18 cellular contexts compared by ENCODE assay signal in the genomic region with DNA sequence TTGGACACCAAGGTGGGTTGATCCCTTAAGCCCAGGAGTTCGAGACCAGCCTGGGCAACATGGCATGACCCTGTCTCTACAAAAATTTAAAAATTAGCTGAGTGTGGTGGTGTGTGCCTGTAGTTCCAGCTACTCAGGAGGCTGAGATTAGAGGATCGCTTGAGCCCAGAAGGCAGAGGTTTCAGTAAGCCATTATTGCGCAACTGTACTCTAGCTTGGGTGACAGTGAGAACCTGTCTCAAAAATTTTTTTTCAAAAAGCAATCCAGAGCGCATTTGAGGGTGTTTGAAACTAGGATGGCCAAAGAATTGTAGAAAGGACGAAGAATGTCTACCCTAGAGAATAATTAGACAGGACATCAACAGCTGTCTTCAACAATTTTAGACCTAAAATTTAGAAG.
DNase-seq lines count a peak whose midpoint lies in the region; ATAC-seq, FAIRE-seq and TF ChIP-seq lines count a peak whose summit lies in the region.
"Had no signal": no experiment of that assay in that cellular context is flagged by ENCODE, and none has a peak within 500 bp of the region (broad histone marks: within the 10 kb centered on the region; RNA-seq: fewer than 3 reads in every experiment).

No MANE protein-coding gene starts in this region.

- H3K4me1 ChIP-seq in A549: no peaks in the 10 kb centered on the region
- no peaks in the 10 kb centered on the region for H3K4me1 ChIP-seq in IMR-90 (ENCODE audit: control insufficient read depth, insufficient read depth, low read length)
- 0 out of 7 replicates have a peak, but pooled peaks cover 0 to 2% (median 0%) of the 10 kb centered on the region in 4 experiments for H3K4me1 ChIP-seq in H1 (replicated peaks in 1 of 4; ENCODE audit: control insufficient read depth in 3 of 4, insufficient read depth in 4 of 4, low read length in 3 of 4)
- no peaks in the 10 kb centered on the region for H3K4me1 ChIP-seq in vagina
- H3K4me1 ChIP-seq: BLaER1, Caco-2 had no signal

- no peak overlapping the region for H4K8ac ChIP-seq in IMR-90 (ENCODE audit: low read depth in 2 of 2, low read length in 2 of 2)
- no peak overlapping the region for H4K8ac ChIP-seq in H1 (ENCODE audit: extremely low read depth, insufficient read depth, low read length)

- H2AFZ ChIP-seq in IMR-90 (replicated peaks; ENCODE audit: low read length, poor library complexity) (no peak overlapping the region), H1 (ENCODE audit: low read length) (no peak overlapping the region)

- H3K27ac ChIP-seq in A549 (no peak overlapping the region), IMR-90 (ENCODE audit: insufficient read depth, low read length) (no peak overlapping the region), H1 (ENCODE audit: low read depth, low read length) (no peak overlapping the region), vagina (no peak overlapping the region)
- H3K27ac ChIP-seq: BLaER1, C4-2B had no signal

- no peak for TF ChIP-seq POLR2A in A549 (IDR thresholded peaks at IDR 0.05; ENCODE audit: low read length)
- TF ChIP-seq POLR2A in IMR-90 (IDR thresholded peaks at IDR 0.05; ENCODE audit: low read depth, low read length): no peak
- TF ChIP-seq POLR2A in H1 (IDR thresholded peaks at IDR 0.05; ENCODE audit: control extremely low read depth in 1 of 2, low read depth in 2 of 2, low read length in 2 of 2): no peak
- no peak for TF ChIP-seq POLR2A in vagina (IDR thresholded peaks at IDR 0.05)

- TF ChIP-seq RAD21 in A549 (conservative IDR thresholded peaks at IDR 0.05 in 1 of 2, IDR thresholded peaks at IDR 0.05 in 1 of 2) (no peak), IMR-90 (IDR thresholded peaks at IDR 0.05; ENCODE audit: low read length) (no peak), H1 (IDR thresholded peaks at IDR 0.05 in 1 of 2, conservative IDR thresholded peaks at IDR 0.05 in 1 of 2; ENCODE audit: low read depth in 2 of 2, low read length in 2 of 2) (no peak)

- H3K4ac ChIP-seq in IMR-90 (ENCODE audit: low read depth, low read length) (no peak overlapping the region), H1 (replicated peaks; ENCODE audit: insufficient read length, low read depth, low read length) (no peak overlapping the region)

- H2BK12ac ChIP-seq in H1 (ENCODE audit: low read depth, low read length): no peak overlapping the region

- no peak for TF ChIP-seq CTCF in A549 (IDR thresholded peaks at IDR 0.05)
- TF ChIP-seq CTCF in IMR-90 (conservative IDR thresholded peaks at IDR 0.05; ENCODE audit: low read depth, low read length): no peak
- TF ChIP-seq CTCF in H1 (IDR thresholded peaks at IDR 0.05; ENCODE audit: control extremely low read depth in 1 of 3, insufficient read depth in 1 of 3, low read depth in 1 of 3, low read length in 3 of 3): no peak
- no peak for TF ChIP-seq CTCF in vagina (IDR thresholded peaks at IDR 0.05)

- H3K9ac ChIP-seq in IMR-90 (ENCODE audit: low read depth, low read length) (no peak overlapping the region), H1 (replicated peaks in 1 of 4; ENCODE audit: extremely low read depth in 1 of 4, low read depth in 3 of 4, low read length in 3 of 4) (no peak overlapping the region)
- H3K9ac ChIP-seq: BLaER1 had no signal

- H3K23ac ChIP-seq in IMR-90 (ENCODE audit: low read depth, low read length): no peak overlapping the region
- H3K23ac ChIP-seq in H1 (ENCODE audit: insufficient read length): no peak overlapping the region

- no peaks in the 10 kb centered on the region for H3K36me3 ChIP-seq in IMR-90 (ENCODE audit: control insufficient read depth, insufficient read depth, low read length)
- H3K36me3 ChIP-seq in H1 (ENCODE audit: control insufficient read depth in 2 of 4, insufficient read depth in 4 of 4, low read length in 3 of 4): peaks cover 0 to 5% (median 0%) of the 10 kb centered on the region in 4 experiments; a peak in 2 of 8 replicates
- no peaks in the 10 kb centered on the region for H3K36me3 ChIP-seq in vagina
- H3K36me3 ChIP-seq: BLaER1 had no signal

- H3K23me2 ChIP-seq in H1 (ENCODE audit: low read depth, low read length): no peaks in the 10 kb centered on the region

- H3K14ac ChIP-seq in IMR-90 (replicated peaks; ENCODE audit: low read depth, low read length): no peak overlapping the region
- H3K14ac ChIP-seq in H1 (ENCODE audit: insufficient read length): no peak overlapping the region

- H3K4me2 ChIP-seq in A549: no peak overlapping the region
- no peak overlapping the region for H3K4me2 ChIP-seq in IMR-90 (ENCODE audit: low read depth, low read length)
- H3K4me2 ChIP-seq in H1 (ENCODE audit: insufficient read depth in 1 of 2, low read depth in 2 of 2, low read length in 2 of 2): no peak overlapping the region
- H3K4me2 ChIP-seq: BLaER1 had no signal

- H3K18ac ChIP-seq in IMR-90 (ENCODE audit: low read depth, low read length): no peak overlapping the region
- H3K18ac ChIP-seq in H1 (ENCODE audit: extremely low read depth, low read length): no peak overlapping the region

- H4K91ac ChIP-seq in IMR-90 (ENCODE audit: insufficient read depth, low read depth, low read length): no peak overlapping the region
- H4K91ac ChIP-seq in H1 (replicated peaks; ENCODE audit: insufficient read length, low read length): no peak overlapping the region

- POLR2A ChIA-PET in A549 (lab: Yijun Ruan, JAX) (no interaction called here), IMR-90 (lab: Charles Lee; ENCODE audit: unreplicated experiment) (no interaction called here), H1 (lab: Charles Lee; ENCODE audit: partially characterized antibody) (no interaction called here)

- H3K9me3 ChIP-seq in A549: peaks cover 6% of the 10 kb centered on the region; the same call in 1 of the 3 replicates
- H3K9me3 ChIP-seq in IMR-90 (ENCODE audit: control insufficient read depth, insufficient read depth, low read length): no peaks in the 10 kb centered on the region
- 0 out of 4 replicates have a peak, but pooled peaks cover 0 to 2% of the 10 kb centered on the region in 2 experiments for H3K9me3 ChIP-seq in H1 (ENCODE audit: insufficient read depth in 2 of 2, low read depth in 1 of 2, low read length in 1 of 2)
- no peaks in the 10 kb centered on the region for H3K9me3 ChIP-seq in vagina
- H3K9me3 ChIP-seq: Caco-2 had no signal

- BruUV-seq in IMR-90 (replicated peaks; lab: Mats Ljungman, UMichigan): no TSS peak

- TF ChIP-seq EP300 in A549 (IDR thresholded peaks at IDR 0.05) (no peak), H1 (IDR thresholded peaks at IDR 0.05; ENCODE audit: borderline replicate concordance in 1 of 2, low read depth in 2 of 2, low read length in 2 of 2) (no peak)

- no peak for ATAC-seq in A549
- no peak for ATAC-seq in IMR-90 (ENCODE audit: low read depth)
- ATAC-seq in HG03439 (IDR thresholded peaks at IDR 0.05; ENCODE audit: unreplicated experiment): no peak
- ATAC-seq: CD8-positive, alpha-beta T cell had no signal

- H4K20me1 ChIP-seq in IMR-90 (ENCODE audit: insufficient read depth, low read length): no peaks in the 10 kb centered on the region
- H4K20me1 ChIP-seq in H1 (replicated peaks in 1 of 2; ENCODE audit: control insufficient read depth in 1 of 2, insufficient read depth in 2 of 2, low read length in 2 of 2): no peaks in the 10 kb centered on the region
- H4K20me1 ChIP-seq: BLaER1 had no signal

- H2BK15ac ChIP-seq in IMR-90 (ENCODE audit: low read depth, low read length): no peak overlapping the region
- no peak overlapping the region for H2BK15ac ChIP-seq in H1 (ENCODE audit: low read length)

- CTCF ChIA-PET in A549 (lab: Yijun Ruan, JAX): no interaction called here
- CTCF ChIA-PET in IMR-90 (lab: Yijun Ruan, JAX): no interaction called here
- CTCF ChIA-PET in H1 (lab: Charles Lee; ENCODE audit: partially characterized antibody): interaction anchor here (1.3 kb wide), 1 partner anchor 360 kb away, joined by 3 read pairs; no protein-coding TSS in a partner anchor

- H2BK20ac ChIP-seq in IMR-90 (ENCODE audit: low read depth, low read length) (no peak overlapping the region), H1 (ENCODE audit: low read length) (no peak overlapping the region)

- FAIRE-seq in A549 (lab: Jason Lieb, UNC): no peak
- no peak for FAIRE-seq in H1 (lab: Jason Lieb, UNC)
- FAIRE-seq: G401.6, GM12892 had no signal

- H3K4me3 ChIP-seq in A549: no peak overlapping the region
- no peak overlapping the region for H3K4me3 ChIP-seq in IMR-90 (ENCODE audit: insufficient read depth, low read depth, low read length)
- H3K4me3 ChIP-seq in H1 (ENCODE audit: extremely low read depth in 1 of 4, insufficient read depth in 2 of 4, low read depth in 3 of 4, low read length in 4 of 4): no peak overlapping the region
- no peak overlapping the region for H3K4me3 ChIP-seq in vagina
- H3K4me3 ChIP-seq: BLaER1 had no signal

- H3K56ac ChIP-seq in IMR-90 (ENCODE audit: extremely low read depth, insufficient read depth, low read length): no peak overlapping the region
- H3K56ac ChIP-seq in H1 (replicated peaks; ENCODE audit: insufficient read length, low read depth, low read length): no peak overlapping the region

- H2AK5ac ChIP-seq in IMR-90 (ENCODE audit: low read depth, low read length) (no peak overlapping the region), H1 (ENCODE audit: low read depth, low read length) (no peak overlapping the region)

- H3K27me3 ChIP-seq in IMR-90 (ENCODE audit: control insufficient read depth, insufficient read depth, low read length): no peaks in the 10 kb centered on the region
- no peaks in the 10 kb centered on the region for H3K27me3 ChIP-seq in H1 (replicated peaks in 1 of 4; ENCODE audit: control insufficient read depth in 3 of 4, extremely low read depth in 1 of 4, insufficient read depth in 3 of 4, low read length in 3 of 4)
- H3K27me3 ChIP-seq in vagina: no peaks in the 10 kb centered on the region
- H3K27me3 ChIP-seq: BLaER1 had no signal

- dilution Hi-C loops in IMR-90 (cut with HindIII; ENCODE audit: low sequenced_read_pairs, unreplicated experiment): no loop called here

- in situ Hi-C loops in IMR-90 (cut with MboI; ENCODE audit: low sequenced_read_pairs): no loop called here

- no peaks in the 10 kb centered on the region for H3K79me2 ChIP-seq in H1 (ENCODE audit: control insufficient read depth in 1 of 2, insufficient read depth in 2 of 2, low read length in 2 of 2)

- H3K79me1 ChIP-seq in IMR-90 (ENCODE audit: low read depth in 1 of 2, low read length in 2 of 2) (no peaks in the 10 kb centered on the region), H1 (ENCODE audit: low read depth, low read length) (no peaks in the 10 kb centered on the region)

- no peak overlapping the region for H2AK9ac ChIP-seq in IMR-90 (replicated peaks; ENCODE audit: low read depth, low read length, poor library complexity)

- no peaks in the 10 kb centered on the region for H3K9me1 ChIP-seq in IMR-90 (ENCODE audit: insufficient read depth, low read length)

- H2BK5ac ChIP-seq in IMR-90 (ENCODE audit: low read depth, low read length, poor library complexity, severe bottlenecking) (no peak overlapping the region), H1 (ENCODE audit: low read depth, low read length) (no peak overlapping the region)

- H4K5ac ChIP-seq in IMR-90 (ENCODE audit: low read depth, low read length) (no peak overlapping the region), H1 (ENCODE audit: insufficient read length, low read depth, low read length) (no peak overlapping the region)

- DNase-seq in A549 (ENCODE audit: low read depth in 1 of 2, low spot score in 1 of 2) (no peak), IMR-90 (no peak), MV-4-11 (lab: John Stamatoyannopoulos, UW) (peak; percentile 18), H1 (ENCODE audit: low read depth in 1 of 2, low spot score in 2 of 2) (no peak), vagina (ENCODE audit: extremely low spot score in 2 of 2) (no peak)
- DNase-seq: Caco-2; CD4-positive, CD25-positive, alpha-beta regulatory T cell; CD8-positive, alpha-beta T cell; DMS153; DND-41; GOT3; H7; HCEC 1CT had no signal

- intact Hi-C loops in IMR-90 (cut with micrococcal nuclease): no loop called here
- intact Hi-C loops in vagina (cut with DNase I): no loop called here

- H2BK120ac ChIP-seq in IMR-90 (ENCODE audit: low read depth, low read length) (no peak overlapping the region), H1 (replicated peaks; ENCODE audit: low read depth, low read length) (no peak overlapping the region)

- 51% methylated on average over 5 of the region's 5 CpGs for WGBS in A549 (ENCODE audit: missing lambda C conversion rate)
- no CpG with 5 or more reads among the region's 5 CpGs for WGBS in IMR-90 (ENCODE audit: extremely low coverage in 2 of 2, insufficient read length in 1 of 2), 2 experiments
- WGBS in H1 (ENCODE audit: extremely low coverage in 1 of 2, insufficient coverage in 1 of 2, insufficient read length in 1 of 2, insufficient replicate concordance in 2 of 2, low coverage in 1 of 2, low lambda C conversion rate in 2 of 2, missing lambda C conversion rate in 1 of 2), 2 experiments: 91% methylated on average over 5 of the region's 5 CpGs; no CpG with 5 or more reads in 1 of the 2 experiments

Comparison
In these comparisons a context has a peak if more than half of its experiments do, and no peak if none do; other contexts are left out.
1. Of the 18 proteins assayed by ChIP-seq in both H1 and A549: peak only in H1: none; only in A549: none; in both: CEBPB; in neither: 17.